Comparison of ENCODE assay signal across 1 cellular context in the genomic region with DNA sequence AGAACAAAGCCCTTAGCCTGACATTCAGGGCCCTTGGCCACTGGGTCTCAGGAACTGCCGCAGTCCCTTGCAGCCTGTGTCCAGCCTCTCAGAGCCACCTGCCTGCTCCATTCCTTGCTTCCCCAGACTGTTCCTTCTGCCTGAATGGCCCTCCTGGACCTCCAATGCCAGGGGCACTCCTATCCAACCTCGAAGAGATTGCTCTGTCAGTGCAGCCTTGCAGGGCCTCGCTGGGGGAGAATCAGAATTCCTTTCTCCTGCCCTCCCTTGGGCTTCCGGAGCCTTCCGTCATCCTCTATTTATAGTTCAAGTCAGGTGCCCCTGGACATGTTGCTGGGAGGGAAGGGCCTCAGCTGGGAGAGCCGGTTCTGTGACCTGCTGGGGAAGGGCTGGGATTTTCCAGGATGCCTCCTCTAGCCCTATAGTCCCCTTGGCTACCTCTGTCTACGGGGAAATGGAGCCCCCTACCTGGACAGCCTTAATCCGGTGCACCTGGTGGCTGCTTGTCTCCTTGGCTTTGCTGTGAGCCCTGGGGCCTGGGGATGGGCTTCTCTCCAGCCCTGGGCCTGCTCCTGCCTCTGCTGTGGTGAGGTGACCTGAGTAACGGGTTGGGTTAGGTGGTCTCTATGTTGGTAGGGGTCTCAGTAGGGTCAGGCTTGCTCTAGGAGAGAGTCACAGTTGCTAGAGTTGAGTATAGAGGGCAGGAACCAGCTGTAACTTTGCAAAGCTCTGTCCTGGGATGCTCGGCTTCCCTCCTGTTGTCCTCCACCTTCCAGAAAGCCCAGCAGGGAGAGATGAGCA.
A peak's percentile ranks its signal among the peaks of the same experiment; 100 is the strongest.
TF ChIP-seq lines count a peak whose summit lies in the region.

No MANE protein-coding gene starts in this region.

TF ChIP-seq in H1, 55 proteins besides CTCF, POLR2A, EP300 and RAD21:
- TF ChIP-seq MAFK (IDR thresholded peaks at IDR 0.05; ENCODE audit: low read depth, low read length) = no peak
- TF ChIP-seq KDM5A (IDR thresholded peaks at IDR 0.05; ENCODE audit: low read length) = no peak
- peak; percentile 7; the same call in 1 of the 2 replicates for TF ChIP-seq TEAD4 (IDR thresholded peaks at IDR 0.05; ENCODE audit: low read depth, low read length)
- 0 out of 2 replicates have a peak, but pooled peaks have one; percentile 23 for TF ChIP-seq EGR1 (IDR thresholded peaks at IDR 0.05; ENCODE audit: borderline replicate concordance, low read depth, low read length)
- TF ChIP-seq CEBPB (IDR thresholded peaks at IDR 0.05; ENCODE audit: low read depth, low read length) = no peak
- TF ChIP-seq RBBP5 (IDR thresholded peaks at IDR 0.05; ENCODE audit: borderline replicate concordance, low read depth, low read length) = peak; percentile 68; the same call in 1 of the 2 replicates
- TF ChIP-seq, protein P1, sequence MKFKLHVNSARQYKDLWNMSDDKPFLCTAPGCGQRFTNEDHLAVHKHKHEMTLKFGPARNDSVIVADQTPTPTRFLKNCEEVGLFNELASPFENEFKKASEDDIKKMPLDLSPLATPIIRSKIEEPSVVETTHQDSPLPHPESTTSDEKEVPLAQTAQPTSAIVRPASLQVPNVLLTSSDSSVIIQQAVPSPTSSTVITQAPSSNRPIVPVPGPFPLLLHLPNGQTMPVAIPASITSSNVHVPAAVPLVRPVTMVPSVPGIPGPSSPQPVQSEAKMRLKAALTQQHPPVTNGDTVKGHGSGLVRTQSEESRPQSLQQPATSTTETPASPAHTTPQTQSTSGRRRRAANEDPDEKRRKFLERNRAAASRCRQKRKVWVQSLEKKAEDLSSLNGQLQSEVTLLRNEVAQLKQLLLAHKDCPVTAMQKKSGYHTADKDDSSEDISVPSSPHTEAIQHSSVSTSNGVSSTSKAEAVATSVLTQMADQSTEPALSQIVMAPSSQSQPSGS (IDR thresholded peaks at IDR 0.05; ENCODE audit: low read length) = peak; percentile 96
- no peak for TF ChIP-seq SRF (IDR thresholded peaks at IDR 0.05; ENCODE audit: low read depth, low read length)
- 0 out of 2 replicates have a peak, but pooled peaks have one; percentile 61 for TF ChIP-seq SP4 (IDR thresholded peaks at IDR 0.05; ENCODE audit: low read length)
- TF ChIP-seq BACH1 (IDR thresholded peaks at IDR 0.05; ENCODE audit: low read length) = no peak
- no peak for TF ChIP-seq RFX5 (IDR thresholded peaks at IDR 0.05; ENCODE audit: borderline replicate concordance, low read depth, low read length)
- no peak for TF ChIP-seq NRF1 (IDR thresholded peaks at IDR 0.05; ENCODE audit: low read depth, low read length)
- peak; percentile 62 for TF ChIP-seq USF2 (IDR thresholded peaks at IDR 0.05; ENCODE audit: low read length)
- TF ChIP-seq SP1 (IDR thresholded peaks at IDR 0.05; ENCODE audit: low read depth, low read length) = peak; percentile 92
- TF ChIP-seq SUZ12 (IDR thresholded peaks at IDR 0.05; ENCODE audit: low read length) = no peak
- TF ChIP-seq YY1 (IDR thresholded peaks at IDR 0.05; ENCODE audit: low read depth, low read length) = 0 out of 2 replicates have a peak, but pooled peaks have one; percentile 58
- TF ChIP-seq ASH2L (IDR thresholded peaks at IDR 0.05; ENCODE audit: low read length) = peak; percentile 92
- no peak for TF ChIP-seq RNF2 (IDR thresholded peaks at IDR 0.05; ENCODE audit: borderline replicate concordance, low read depth, low read length, missing control alignments, poor library complexity, severe bottlenecking)
- TF ChIP-seq NANOG (IDR thresholded peaks at IDR 0.05; ENCODE audit: insufficient read depth, low read depth, low read length, poor library complexity, severe bottlenecking) = no peak
- TF ChIP-seq JUN (IDR thresholded peaks at IDR 0.05; ENCODE audit: low read depth, low read length) = peak; percentile 59; the same call in 1 of the 2 replicates
- TF ChIP-seq TAF1 (IDR thresholded peaks at IDR 0.05; ENCODE audit: low read depth, low read length) = 0 out of 2 replicates have a peak, but pooled peaks have one; percentile 28
- TF ChIP-seq CHD2 (IDR thresholded peaks at IDR 0.05; ENCODE audit: low read length) = peak; percentile 37; the same call in 1 of the 2 replicates
- TF ChIP-seq TCF12 (IDR thresholded peaks at IDR 0.05; ENCODE audit: low read depth, low read length) = peak; percentile 96
- no peak for TF ChIP-seq ATF3 (IDR thresholded peaks at IDR 0.05; ENCODE audit: insufficient read depth, low read depth, low read length)
- no peak for TF ChIP-seq FOSL1 (IDR thresholded peaks at IDR 0.05; ENCODE audit: insufficient read depth, low read depth, low read length)
- TF ChIP-seq KDM4A (IDR thresholded peaks at IDR 0.05; ENCODE audit: low read depth, low read length, severe bottlenecking) = no peak
- TF ChIP-seq HDAC2 (IDR thresholded peaks at IDR 0.05; ENCODE audit: borderline replicate concordance in 1 of 2, low read depth in 2 of 2, low read length in 2 of 2) = peak in 1 of 2 experiments; percentile 43; a peak in 2 of 4 replicates
- peak; percentile 53 to 56; a peak in 1 of 4 replicates for TF ChIP-seq SIN3A (conservative IDR thresholded peaks at IDR 0.05 in 1 of 2, IDR thresholded peaks at IDR 0.05 in 1 of 2; ENCODE audit: low read depth in 1 of 2, low read length in 2 of 2)
- no peak for TF ChIP-seq TBP (IDR thresholded peaks at IDR 0.05; ENCODE audit: low read depth, low read length)
- no peak for TF ChIP-seq CREB1 (IDR thresholded peaks at IDR 0.05)
- TF ChIP-seq SIRT6 (IDR thresholded peaks at IDR 0.05; ENCODE audit: low read length) = no peak
- TF ChIP-seq KDM1A (IDR thresholded peaks at IDR 0.05; ENCODE audit: borderline replicate concordance, low read length) = peak; percentile 36; the same call in 1 of the 2 replicates
- peak; percentile 69; the same call in 1 of the 2 replicates for TF ChIP-seq JUND (IDR thresholded peaks at IDR 0.05; ENCODE audit: low read length)
- peak; percentile 56; the same call in 1 of the 2 replicates for TF ChIP-seq E2F6 (IDR thresholded peaks at IDR 0.05)
- TF ChIP-seq SP2 (IDR thresholded peaks at IDR 0.05; ENCODE audit: low read length) = no peak
- no peak for TF ChIP-seq CHD7 (IDR thresholded peaks at IDR 0.05; ENCODE audit: insufficient replicate concordance, low read length)
- TF ChIP-seq, protein P2, sequence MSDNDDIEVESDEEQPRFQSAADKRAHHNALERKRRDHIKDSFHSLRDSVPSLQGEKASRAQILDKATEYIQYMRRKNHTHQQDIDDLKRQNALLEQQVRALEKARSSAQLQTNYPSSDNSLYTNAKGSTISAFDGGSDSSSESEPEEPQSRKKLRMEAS (IDR thresholded peaks at IDR 0.05) = peak; percentile 26; the same call in 1 of the 2 replicates
- TF ChIP-seq POLR2AphosphoS5 (IDR thresholded peaks at IDR 0.05; ENCODE audit: low read depth, low read length) = 0 out of 2 replicates have a peak, but pooled peaks have one; percentile 32
